ENCODE assay signal across 13 cellular contexts in genomic region chr9:79629721-79630120, GRCh38. TPM values are rescaled to one million over a fixed set of nuclear protein-coding genes. Genes with fewer than 3 reads are reported as not detected.
A peak's percentile ranks its signal among the peaks of the same experiment; 100 is the strongest.
DNase-seq lines count a peak whose midpoint lies in the region; TF ChIP-seq lines count a peak whose summit lies in the region.
"Had no signal": no experiment of that assay in that cellular context is flagged by ENCODE, and none has a peak within 500 bp of the region (broad histone marks: within the 10 kb centered on the region; RNA-seq: fewer than 3 reads in every experiment).

No MANE protein-coding gene starts in this region.

- peaks cover 67% of the 10 kb centered on the region for H3K4me1 Mint-ChIP-seq in HFFc6 (ENCODE audit: low read depth)
- H3K4me1 Mint-ChIP-seq in immature natural killer cell = peaks cover 86 to 88% of the 10 kb centered on the region in 2 donors
- peaks cover 71% of the 10 kb centered on the region for H3K4me1 Mint-ChIP-seq in neural crest cell

- H4K8ac ChIP-seq in trophoblast cell (ENCODE audit: low read depth, low read length) = no peak overlapping the region

- no peak overlapping the region for H2BK120ac ChIP-seq in trophoblast cell (ENCODE audit: insufficient read depth, low read length, poor library complexity)

- H4K91ac ChIP-seq in trophoblast cell (ENCODE audit: low read depth, low read length) = no peak overlapping the region

- TF ChIP-seq CTCF in HFFc6 (IDR thresholded peaks at IDR 0.05) = no peak
- TF ChIP-seq CTCF in neural crest cell (conservative IDR thresholded peaks at IDR 0.05) = no peak
- no peak for TF ChIP-seq CTCF in GM13977 (IDR thresholded peaks at IDR 0.05; ENCODE audit: extremely low read depth, insufficient read depth, missing control alignments)

- H3K4me1 ChIP-seq in trophoblast cell (ENCODE audit: control insufficient read depth in 1 of 2, insufficient read depth in 2 of 2, low read length in 2 of 2) = peaks cover 0 to 2% of the 10 kb centered on the region in 2 experiments

- H3K4me3 Mint-ChIP-seq in HFFc6 (no peak overlapping the region; the same call in 1 of the 2 replicates), immature natural killer cell (peak overlapping the region; percentile 62 to 84 (median 73)), neural crest cell (peak overlapping the region; percentile 14)
- H3K4me3 Mint-ChIP-seq: B cell; CD4-positive, alpha-beta T cell had no signal

- no peak overlapping the region for H2AFZ ChIP-seq in trophoblast cell (ENCODE audit: insufficient read depth, low read length, poor library complexity)

- no peak overlapping the region for H3K23ac ChIP-seq in trophoblast cell (ENCODE audit: low read length)

- in situ Hi-C loops in GM13977 (cut with MboI; ENCODE audit: low pct_unique_long_range_greater_than_20kb, low sequenced_read_pairs, unreplicated experiment) = no loop called here

- H3K9me3 Mint-ChIP-seq in HFFc6 (no peaks in the 10 kb centered on the region), immature natural killer cell (no peaks in the 10 kb centered on the region), neural crest cell (no peaks in the 10 kb centered on the region)
- H3K9me3 Mint-ChIP-seq: CD4-positive, alpha-beta T cell had no signal

- H3K14ac ChIP-seq in trophoblast cell (ENCODE audit: low read length) = no peak overlapping the region

- peaks cover 46% of the 10 kb centered on the region for H3K36me3 Mint-ChIP-seq in HFFc6 (ENCODE audit: low read depth)
- H3K36me3 Mint-ChIP-seq in immature natural killer cell = peaks cover 0 to 8% (median 4%) of the 10 kb centered on the region in 3 donors
- no peaks in the 10 kb centered on the region for H3K36me3 Mint-ChIP-seq in neural crest cell (ENCODE audit: low read depth)

- no peak overlapping the region for H2BK12ac ChIP-seq in trophoblast cell (ENCODE audit: low read length)

- peaks cover 5 to 8% of the 10 kb centered on the region in 2 experiments for H3K36me3 ChIP-seq in trophoblast cell (ENCODE audit: control insufficient read depth in 1 of 2, insufficient read depth in 2 of 2, low read length in 2 of 2)
- H3K36me3 ChIP-seq: HAP-1 had no signal

- no peak overlapping the region for H3K4ac ChIP-seq in trophoblast cell (ENCODE audit: low read depth, low read length)

- H3K27ac ChIP-seq in trophoblast cell (ENCODE audit: low read depth, low read length) = no peak overlapping the region

- H3K27me3 ChIP-seq in trophoblast cell (ENCODE audit: insufficient read depth, low read length) = no peaks in the 10 kb centered on the region

- no peak overlapping the region for H2AK5ac ChIP-seq in trophoblast cell (ENCODE audit: low read length)

- no peaks in the 10 kb centered on the region for H3K9me3 ChIP-seq in trophoblast cell (ENCODE audit: insufficient read depth, low read depth, low read length)
- H3K9me3 ChIP-seq: HAP-1 had no signal

- no peak overlapping the region for H2BK5ac ChIP-seq in trophoblast cell (ENCODE audit: low read depth, low read length, poor library complexity)

- no peak overlapping the region for H3K4me2 ChIP-seq in trophoblast cell (ENCODE audit: low read length)

- no peak overlapping the region for H3K9ac ChIP-seq in trophoblast cell (ENCODE audit: low read length)

- H3K79me2 ChIP-seq in trophoblast cell (ENCODE audit: control insufficient read depth, insufficient read depth, low read length, poor library complexity) = peaks cover 2% of the 10 kb centered on the region

- H3K18ac ChIP-seq in trophoblast cell (ENCODE audit: low read length) = no peak overlapping the region

- no peaks in the 10 kb centered on the region for H3K79me1 ChIP-seq in trophoblast cell (ENCODE audit: low read length)

- H4K12ac ChIP-seq in trophoblast cell (ENCODE audit: low read depth, low read length) = no peak overlapping the region

- H3K4me3 ChIP-seq in trophoblast cell (ENCODE audit: low read depth, low read length) = no peak overlapping the region
- H3K4me3 ChIP-seq: GM12878, HAP-1 had no signal

- H3K27me3 Mint-ChIP-seq in HFFc6 (ENCODE audit: insufficient read depth) = no peaks in the 10 kb centered on the region; the same call in 1 of the 2 replicates
- H3K27me3 Mint-ChIP-seq in immature natural killer cell (ENCODE audit: low read depth in 3 of 3) = peaks cover 2 to 4% (median 4%) of the 10 kb centered on the region in 3 donors
- no peaks in the 10 kb centered on the region for H3K27me3 Mint-ChIP-seq in neural crest cell (ENCODE audit: low read depth)
- H3K27me3 Mint-ChIP-seq: B cell; CD4-positive, alpha-beta T cell had no signal

- no CpG with 5 or more reads among the region's 2 CpGs for WGBS in trophoblast cell (ENCODE audit: extremely low coverage, insufficient coverage, insufficient read length)

- H3K27ac Mint-ChIP-seq in HFFc6 = 0 out of 2 replicates have a peak overlapping the region, but pooled peaks have one; percentile 21
- H3K27ac Mint-ChIP-seq in immature natural killer cell = peak overlapping the region; percentile 26 to 85 (median 70)
- peak overlapping the region; percentile 48 for H3K27ac Mint-ChIP-seq in neural crest cell (ENCODE audit: unreplicated experiment)
- H3K27ac Mint-ChIP-seq: B cell; CD4-positive, alpha-beta T cell had no signal

- DNase-seq in HFFc6 = no peak
- DNase-seq in immature natural killer cell = no peak
- DNase-seq in neural crest cell (ENCODE audit: low read depth, low spot score) = no peak
- no peak for DNase-seq in trophoblast cell
- DNase-seq in GM13977 (ENCODE audit: low spot score) = no peak
- DNase-seq in RKO (ENCODE audit: low spot score) = no peak
- DNase-seq in cortex of kidney (lab: John Stamatoyannopoulos, UW) = no peak
- DNase-seq: C1 segment of cervical spinal cord; CD4-positive, alpha-beta T cell; DMS79 had no signal

RNA-seq across cellular contexts. Expression of gene TLE4, which starts 58.0 kb away (rescaled TPM):
- total RNA-seq in HFFc6 (2021; fragmentation: NEBNext Ultra II Directional; extraction: Animal tissue kit (Norgen Biotek cat#: 25700)) = 100 to 1,000 TPM; 126 to 186 (median 139) TPM
- polyA plus RNA-seq in immature natural killer cell = 10 to 100 TPM; 38.0 to 41.4 (median 38.1) TPM
- total RNA-seq in neural crest cell = 83.4 and 85.8 TPM in 2 replicates
- polyA plus RNA-seq in trophoblast cell (2013) = 103 and 108 TPM in 2 replicates
